1 cellular context compared by ENCODE assay signal in genomic region chr2:231197741-231198290, GRCh38.
TF ChIP-seq lines count a peak whose summit lies in the region.

No MANE protein-coding gene starts in this region.

TF ChIP-seq in SK-N-SH, 30 proteins besides CTCF, POLR2A, EP300 and RAD21 (continued from another document):
- TF ChIP-seq ZBTB33 (IDR thresholded peaks at IDR 0.05; ENCODE audit: borderline replicate concordance, low read depth) (no peak), NRF1 (IDR thresholded peaks at IDR 0.05; ENCODE audit: low read depth, low read length) (no peak), GATA2 (CRISPR knock-in tag; IDR thresholded peaks at IDR 0.05) (no peak), RXRA (IDR thresholded peaks at IDR 0.05; ENCODE audit: borderline replicate concordance, low read depth) (no peak)
